ENCODE assay signal across 16 cellular contexts in the genomic region with DNA sequence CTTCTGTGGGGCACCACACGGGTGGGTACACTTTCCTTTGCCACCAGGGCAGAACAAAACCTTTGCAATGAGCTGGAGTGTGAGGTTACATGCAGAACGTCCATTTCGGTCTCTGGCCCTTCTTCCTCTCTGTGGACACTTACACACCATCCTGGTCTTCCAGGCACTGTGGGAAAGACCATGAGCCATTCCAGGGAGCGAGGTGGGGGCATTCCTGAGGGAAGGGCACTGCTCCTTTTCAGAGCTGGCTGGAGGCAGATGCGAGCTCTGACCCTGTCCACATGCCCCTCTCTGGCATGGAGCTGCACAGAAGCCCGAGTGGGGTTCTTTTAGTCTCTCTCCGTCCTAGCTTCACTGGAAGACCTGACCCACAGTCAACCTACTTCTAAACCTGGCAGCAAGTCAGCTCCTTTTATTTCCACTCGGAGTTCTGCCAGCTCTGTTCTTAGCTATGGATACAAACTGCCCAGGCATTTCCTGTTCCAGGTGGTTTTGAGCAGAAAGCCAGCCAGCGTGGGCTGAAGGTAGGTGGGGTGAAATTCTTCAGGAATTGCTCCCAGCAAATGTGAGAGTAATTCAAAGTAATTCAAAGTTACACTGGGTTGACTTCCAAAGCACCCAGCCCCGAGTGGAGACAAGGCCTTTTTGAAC.
DNase-seq lines count a peak whose midpoint lies in the region; FAIRE-seq and TF ChIP-seq lines count a peak whose summit lies in the region.
"Had no signal": no experiment of that assay in that cellular context is flagged by ENCODE, and none has a peak within 500 bp of the region (broad histone marks: within the 10 kb centered on the region; RNA-seq: fewer than 3 reads in every experiment).

No MANE protein-coding gene starts in this region.

- FAIRE-seq in bronchial epithelial cell (lab: Jason Lieb, UNC) (no peak), kidney (lab: Jason Lieb, UNC) (peak; percentile 25)
- FAIRE-seq: small intestine had no signal

- no peak for TF ChIP-seq CTCF in bronchial epithelial cell (IDR thresholded peaks at IDR 0.05; ENCODE audit: insufficient read depth, low read length, severe bottlenecking)
- TF ChIP-seq CTCF in kidney (IDR thresholded peaks at IDR 0.05; ENCODE audit: borderline replicate concordance, extremely low read depth, insufficient read depth): no peak
- TF ChIP-seq CTCF in smooth muscle cell (IDR thresholded peaks at IDR 0.05; ENCODE audit: borderline replicate concordance, insufficient read depth, poor library complexity, severe bottlenecking): no peak

- no peak for TF ChIP-seq EP300 in Ishikawa (IDR thresholded peaks at IDR 0.05; ENCODE audit: borderline replicate concordance)

- WGBS in smooth muscle cell (ENCODE audit: low lambda C conversion rate): 79% methylated on average over 10 of the region's 10 CpGs

- H3K36me3 ChIP-seq in bronchial epithelial cell (ENCODE audit: control insufficient read depth, insufficient read depth, low read length) (no peaks in the 10 kb centered on the region), kidney (ENCODE audit: control insufficient read depth in 1 of 2, insufficient read depth in 2 of 2, low read length in 2 of 2) (no peaks in the 10 kb centered on the region), smooth muscle cell (ENCODE audit: low read depth) (no peaks in the 10 kb centered on the region)

- H3K9ac ChIP-seq in kidney (ENCODE audit: low read length in 2 of 2): peak overlapping the region in 1 of 2 donors; percentile 19
- no peak overlapping the region for H3K9ac ChIP-seq in smooth muscle cell (ENCODE audit: low read depth)
- H3K9ac ChIP-seq: SK-N-SH had no signal

- intact Hi-C loops in kidney (cut with DNase I): no loop called here

- H3F3A ChIP-seq in smooth muscle cell (ENCODE audit: low read depth): no peaks in the 10 kb centered on the region

- no peaks in the 10 kb centered on the region for H3K9me3 ChIP-seq in kidney (ENCODE audit: control insufficient read depth in 1 of 2, low read length in 2 of 2)
- H3K9me3 ChIP-seq in smooth muscle cell (replicated peaks; ENCODE audit: low read depth): no peaks in the 10 kb centered on the region
- H3K9me3 ChIP-seq: mucosa of descending colon, SK-N-SH had no signal

- no peak for TF ChIP-seq RAD21 in Ishikawa (IDR thresholded peaks at IDR 0.05; ENCODE audit: low read depth)

- H2AFZ ChIP-seq in smooth muscle cell (ENCODE audit: low read depth): no peak overlapping the region

- H3K4me2 ChIP-seq in smooth muscle cell: no peak overlapping the region
- H3K4me2 ChIP-seq: SK-N-SH had no signal

- no peaks in the 10 kb centered on the region for H3K79me2 ChIP-seq in smooth muscle cell (ENCODE audit: low read depth)

- H3K4me3 ChIP-seq in bronchial epithelial cell (ENCODE audit: low read depth, low read length) (no peak overlapping the region), kidney (ENCODE audit: low read length in 2 of 2) (no peak overlapping the region), smooth muscle cell (no peak overlapping the region)
- H3K4me3 ChIP-seq: dorsolateral prefrontal cortex, mucosa of descending colon had no signal

- DNase-seq in bronchial epithelial cell (ENCODE audit: low read depth) (peak; percentile 88), kidney (no peak), smooth muscle cell (lab: John Stamatoyannopoulos, UW; ENCODE audit: unreplicated experiment) (no peak), NCI-H82 (lab: John Stamatoyannopoulos, UW) (no peak), DMS114 treated with DMSO at 0.1 percent for 48 hours (lab: John Stamatoyannopoulos, UW; ENCODE audit: unreplicated experiment) (no peak)
- no peak for DNase-seq in stimulated activated CD4-positive, alpha-beta T cell treated with anti-CD3 and anti-CD28 coated beads, Interleukin-4, amount 100 ng/mL, for 1 hour
- no peak for DNase-seq in activated T-cell treated with anti-CD3 and anti-CD28 coated beads, Interleukin-2, amount 50 U/mL, for 48 hours
- DNase-seq: activated CD4-positive, alpha-beta T cell treated with anti-CD3 and anti-CD28 coated beads, Interleukin-2, amount 50 U/mL, for 4 hours; activated naive CD4-positive, alpha-beta T cell treated with Interleukin-2 at 50 U/mL for 16 hours; MV-4-11; NCI-H526 treated with DMSO at 0.1 percent for 48 hours; SK-N-SH; small intestine had no signal

- H3K27ac ChIP-seq in kidney (ENCODE audit: low read depth in 2 of 2, low read length in 2 of 2) (peak overlapping the region; percentile 80 to 83), smooth muscle cell (ENCODE audit: low read depth) (peak overlapping the region; percentile 3)
- H3K27ac ChIP-seq: dorsolateral prefrontal cortex had no signal

- H3K4me1 ChIP-seq in kidney (ENCODE audit: control insufficient read depth in 1 of 2, insufficient read depth in 1 of 2, low read depth in 1 of 2, low read length in 2 of 2) (peaks cover 6 to 15% of the 10 kb centered on the region in 2 donors), smooth muscle cell (ENCODE audit: low read depth) (no peaks in the 10 kb centered on the region)

- no peaks in the 10 kb centered on the region for H4K20me1 ChIP-seq in smooth muscle cell (ENCODE audit: low read depth)

- H3K27me3 ChIP-seq in bronchial epithelial cell (ENCODE audit: control insufficient read depth, insufficient read depth, low read length) (no peaks in the 10 kb centered on the region), smooth muscle cell (ENCODE audit: low read depth) (no peaks in the 10 kb centered on the region)
- H3K27me3 ChIP-seq: dorsolateral prefrontal cortex had no signal

TF ChIP-seq in Ishikawa, 13 proteins besides CTCF, POLR2A, EP300 and RAD21:
- TF ChIP-seq EGR1 (IDR thresholded peaks at IDR 0.05) (peak; percentile 57), USF1 (IDR thresholded peaks at IDR 0.05) (no peak), NFIC (IDR thresholded peaks at IDR 0.05) (peak; percentile 55; the same call in 1 of the 2 replicates), TEAD4 (IDR thresholded peaks at IDR 0.05) (peak; percentile 43; the same call in 1 of the 2 replicates)
TF ChIP-seq in Ishikawa: peak in this region for 3.
